In the genomic region with DNA sequence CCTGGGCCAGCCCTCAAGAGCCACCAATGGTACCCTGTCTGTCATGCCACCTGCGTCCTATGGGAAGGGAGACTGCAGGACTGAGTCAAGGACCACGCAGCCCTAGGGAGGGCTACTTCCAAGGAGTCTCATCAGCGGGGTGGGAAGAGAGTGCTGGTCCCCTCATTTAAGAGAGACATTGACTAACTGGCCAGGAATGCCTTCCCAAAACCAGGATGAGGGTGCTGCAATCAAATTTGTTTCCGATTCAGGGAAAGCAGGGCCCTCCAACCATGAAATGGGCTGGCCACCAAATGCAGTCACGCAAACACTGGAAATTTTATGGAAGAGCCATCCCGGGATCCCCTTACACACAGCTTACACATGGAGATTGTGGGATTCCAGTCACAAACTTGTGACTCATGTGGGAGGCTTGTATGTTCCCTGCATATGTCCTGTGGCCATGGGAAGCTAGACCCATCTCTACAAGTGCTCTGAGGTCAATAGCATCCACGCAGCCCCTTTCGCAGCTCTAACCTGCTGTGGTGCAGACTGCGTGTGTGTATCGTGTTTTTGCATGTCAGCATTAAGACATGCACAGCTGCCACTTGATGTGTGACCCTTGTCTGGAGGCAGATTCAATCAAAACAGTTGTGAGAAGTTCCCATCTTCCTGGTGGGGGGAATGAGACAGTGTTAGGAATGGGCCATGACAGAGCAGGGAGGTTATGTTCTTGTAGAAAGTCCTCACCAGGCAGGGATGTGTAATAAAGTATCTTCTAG, we compare ENCODE assay signal across 26 cellular contexts. TPM values are rescaled to one million over a fixed set of nuclear protein-coding genes. Genes with fewer than 3 reads are reported as not detected.
"Had no signal": no experiment of that assay in that cellular context is flagged by ENCODE, and none has a peak within 500 bp of the region (broad histone marks: within the 10 kb centered on the region; RNA-seq: fewer than 3 reads in every experiment).

No MANE protein-coding gene starts in this region.

- H3K27ac Mint-ChIP-seq: immature natural killer cell; memory B cell; natural killer cell; stimulated activated memory B cell treated with anti-CD40 and anti-IgM and Interleukin-4, amounts not matched to agents 10 μg/mL and 1 μg/mL and 100 μg/mL, for 72 hours had no signal

- H3K36me3 Mint-ChIP-seq: stimulated activated memory B cell treated with anti-CD40 and anti-IgM and Interleukin-4, amounts not matched to agents 10 μg/mL and 1 μg/mL and 100 μg/mL, for 72 hours had no signal

- H3K4me1 ChIP-seq: gastroesophageal sphincter, heart right ventricle, pancreas, spleen, suprapubic skin, thyroid gland had no signal

- H3K27ac ChIP-seq: dorsolateral prefrontal cortex, gastroesophageal sphincter, heart right ventricle, pancreas, spleen, suprapubic skin, thyroid gland had no signal

- H3K9me3 ChIP-seq: pancreas, suprapubic skin, thyroid gland had no signal

- H3K4me3 ChIP-seq: dorsolateral prefrontal cortex, gastroesophageal sphincter, heart right ventricle, lung, pancreas, spleen, suprapubic skin, thyroid gland had no signal

- H3K4me1 Mint-ChIP-seq: immature natural killer cell; memory B cell; natural killer cell; stimulated activated memory B cell treated with anti-CD40 and anti-IgM and Interleukin-4, amounts not matched to agents 10 μg/mL and 1 μg/mL and 100 μg/mL, for 72 hours had no signal

- H3K36me3 ChIP-seq: gastroesophageal sphincter, heart right ventricle, pancreas, spleen, suprapubic skin, thyroid gland had no signal

- H3K4me3 Mint-ChIP-seq: immature natural killer cell; memory B cell; natural killer cell; stimulated activated memory B cell treated with anti-CD40 and anti-IgM and Interleukin-4, amounts not matched to agents 10 μg/mL and 1 μg/mL and 100 μg/mL, for 72 hours had no signal

- FAIRE-seq: keratinocyte, pancreas had no signal

- DNase-seq: cortex of kidney; dorsolateral prefrontal cortex; effector CD4-positive, alpha-beta T cell; foreskin fibroblast; glutamatergic neuron; heart right ventricle; hippocampal formation; immature natural killer cell; natural killer cell; occipital lobe; pancreas; retina; spleen; stimulated activated CD4-positive, alpha-beta T cell treated with anti-CD3 and anti-CD28 coated beads, Interleukin-4, amount 100 ng/mL, for 4 hours; stimulated activated naive CD8-positive, alpha-beta T cell treated with anti-CD3 and anti-CD28 coated beads, Interleukin-15, Interleukin-2, amounts not matched to agents 100 U/mL and 50 U/mL, for 24 hours; thyroid gland had no signal

- H3K27me3 ChIP-seq: dorsolateral prefrontal cortex, gastroesophageal sphincter, heart right ventricle, pancreas, spleen, suprapubic skin, thyroid gland had no signal

- ATAC-seq: gastroesophageal sphincter; heart right ventricle; natural killer cell; pancreas; sciatic nerve; stimulated activated memory B cell treated with anti-CD40 and anti-IgM and Interleukin-4, amounts not matched to agents 10 μg/mL and 1 μg/mL and 100 μg/mL, for 72 hours; stimulated activated naive CD8-positive, alpha-beta T cell treated with anti-CD3 and anti-CD28 coated beads, Interleukin-15, Interleukin-2, amounts not matched to agents 100 U/mL and 50 U/mL, for 24 hours had no signal

RNA-seq across cellular contexts. Expression of a gene that starts 53.0 kb away (rescaled TPM):
- total RNA-seq: pulmonary artery endothelial cell, urinary bladder had no signal
- polyA plus RNA-seq: keratinocyte, neural cell had no signal
